8 cellular contexts compared by ENCODE assay signal in genomic region chr14:93206793-93207467, GRCh38. TPM values are rescaled to one million over a fixed set of nuclear protein-coding genes. Genes with fewer than 3 reads are reported as not detected.
DNase-seq lines count a peak whose midpoint lies in the region; ATAC-seq and TF ChIP-seq lines count a peak whose summit lies in the region.

Gene GON7, minus strand, starts transcription at chr14:93207065. Its CDS starts 28 bp downstream, at chr14:93207037.
Gene UBR7, plus strand, starts transcription at chr14:93207256. Its CDS starts 36 bp downstream, at chr14:93207292.

- H3K79me2 ChIP-seq in SK-N-SH (ENCODE audit: insufficient read depth) = peaks cover 74% of the 10 kb centered on the region

- H3F3A ChIP-seq in SK-N-SH (replicated peaks; ENCODE audit: insufficient read depth) = peaks cover 30% of the 10 kb centered on the region

- peak within 1 kb of the TSS; percentile 84 for H3K4me2 ChIP-seq in SK-N-SH

- H3K9me3 ChIP-seq in SK-N-SH = no peaks in the 10 kb centered on the region
- no peaks in the 10 kb centered on the region for H3K9me3 ChIP-seq in suprapubic skin

- H3K9me2 ChIP-seq in SK-N-SH = no peaks in the 10 kb centered on the region

- H3K4me3 ChIP-seq in SK-N-SH (ENCODE audit: low read depth in 2 of 2, low read length in 1 of 2) = peak within 1 kb of the TSS; percentile 75 to 97
- H3K4me3 ChIP-seq in suprapubic skin = peak within 1 kb of the TSS; percentile 98

- H3K4me1 ChIP-seq in SK-N-SH (ENCODE audit: control insufficient read depth in 1 of 2, insufficient read depth in 2 of 2, low read depth in 1 of 2, low read length in 1 of 2) = peaks cover 6% of the 10 kb centered on the region in 2 experiments; a peak in 3 of 4 replicates
- H3K4me1 ChIP-seq in suprapubic skin = peaks cover 33% of the 10 kb centered on the region

- H2AFZ ChIP-seq in SK-N-SH (ENCODE audit: low read depth) = peak within 1 kb of the TSS; percentile 94

- CTCF ChIA-PET in GM10248 (lab: Yijun Ruan, JAX) (interaction anchor here (0.7 to 5.7 kb wide), 33 partner anchors 9 to 819 kb away, joined by 3 to 38 read pairs (median 4); partner anchors contain the start of genes ITPK1, LYSET and MOAP1), SK-N-SH (lab: Yijun Ruan, JAX) (interaction anchor here (0.7 to 4.1 kb wide), 31 partner anchors 10 to 733 kb away, joined by 3 to 25 read pairs (median 4); partner anchors contain the start of genes ITPK1, LYSET and MOAP1)

- H3K36me3 ChIP-seq in SK-N-SH (replicated peaks in 1 of 2; ENCODE audit: control insufficient read depth in 1 of 2, insufficient read depth in 2 of 2, low read length in 1 of 2) (peaks cover 10 to 23% of the 10 kb centered on the region in 2 experiments), suprapubic skin (peaks cover 7% of the 10 kb centered on the region)

- TF ChIP-seq POLR2A in suprapubic skin (IDR thresholded peaks at IDR 0.05) = peak in 1 of 2 donors; percentile 28

- peak; percentile 94 for DNase-seq in GM10248 (ENCODE audit: extremely low spot score)
- DNase-seq in NCI-H1048 (lab: John Stamatoyannopoulos, UW) = peak; percentile 94
- peak; percentile 96 for DNase-seq in SK-N-SH
- peak; percentile 87 for DNase-seq in activated naive CD4-positive, alpha-beta T cell treated with anti-CD3 and anti-CD28 coated beads, Interleukin-2, amount 50 U/mL, for 16 hours
- peak; percentile 93 for DNase-seq in germinal center (ENCODE audit: low spot score)
- peak; percentile 51 to 97 (median 94) for DNase-seq in nucleus accumbens (lab: John Stamatoyannopoulos, UW)
- DNase-seq in suprapubic skin (ENCODE audit: low spot score in 2 of 2) = peak; percentile 96 to 97

- peak within 1 kb of the TSS; percentile 77 for H3K9ac ChIP-seq in SK-N-SH

- TF ChIP-seq RAD21 in SK-N-SH (IDR thresholded peaks at IDR 0.05; ENCODE audit: low read length) = no peak

- peak; percentile 90 for ATAC-seq in HG02571 (IDR thresholded peaks at IDR 0.05; ENCODE audit: unreplicated experiment)

- POLR2A ChIA-PET in GM10248 (lab: Yijun Ruan, JAX) (interaction anchor here (0.6 to 1.5 kb wide), 4 partner anchors 22 to 103 kb away, joined by 3 to 9 read pairs (median 5); partner anchors contain the start of genes LYSET and MOAP1), SK-N-SH (lab: Yijun Ruan, JAX) (interaction anchor here (0.6 to 3.6 kb wide), 4 partner anchors 13 to 458 kb away, joined by 3 to 19 read pairs (median 3); partner anchors contain the start of genes LGMN, LYSET and MOAP1)

- TF ChIP-seq CTCF in GM10248 (IDR thresholded peaks at IDR 0.05; ENCODE audit: control extremely low read depth, extremely low read depth, low read depth, missing control alignments) (peak; percentile 48), SK-N-SH (IDR thresholded peaks at IDR 0.05) (no peak), suprapubic skin (IDR thresholded peaks at IDR 0.05) (peak in 1 of 2 donors; percentile 40)

- H3K27me3 ChIP-seq in SK-N-SH (ENCODE audit: insufficient read depth) (no peaks in the 10 kb centered on the region), suprapubic skin (no peaks in the 10 kb centered on the region)

- H3K27ac ChIP-seq in SK-N-SH (ENCODE audit: low read depth in 2 of 2, low read length in 1 of 2) (peak within 1 kb of the TSS; percentile 82 to 83), suprapubic skin (peak within 1 kb of the TSS; percentile 85)

- WGBS in SK-N-SH (ENCODE audit: low lambda C conversion rate) = 1% methylated on average over 33 of the region's 65 CpGs
- under 1% methylated on average over 38 of the region's 65 CpGs for WGBS in suprapubic skin

- TF ChIP-seq EP300 in SK-N-SH (IDR thresholded peaks at IDR 0.05; ENCODE audit: borderline replicate concordance in 1 of 2, low read depth in 1 of 2, low read length in 1 of 2) (no peak), suprapubic skin (IDR thresholded peaks at IDR 0.05) (no peak)

- H4K20me1 ChIP-seq in SK-N-SH (ENCODE audit: insufficient read depth) = no peaks in the 10 kb centered on the region

TF ChIP-seq in SK-N-SH, 30 proteins besides CTCF, POLR2A, EP300 and RAD21:
- TF ChIP-seq NFIC (IDR thresholded peaks at IDR 0.05; ENCODE audit: borderline replicate concordance) (no peak), SIN3A (IDR thresholded peaks at IDR 0.05; ENCODE audit: borderline replicate concordance, low read depth, low read length) (peak; percentile 91), FOXM1 (IDR thresholded peaks at IDR 0.05; ENCODE audit: low read depth) (no peak), MAX (IDR thresholded peaks at IDR 0.05; ENCODE audit: low read depth) (peak; percentile 90), GABPA (IDR thresholded peaks at IDR 0.05; ENCODE audit: low read depth) (peak; percentile 95), MXI1 (IDR thresholded peaks at IDR 0.05; ENCODE audit: low read depth, low read length) (peak; percentile 89), FOXJ3 (CRISPR knock-in tag; IDR thresholded peaks at IDR 0.05) (no peak), TAF1 (IDR thresholded peaks at IDR 0.05; ENCODE audit: borderline replicate concordance, low read depth, low read length) (peak; percentile 73), TCF12 (IDR thresholded peaks at IDR 0.05) (0 out of 2 replicates have a peak, but pooled peaks have one; percentile 8), CHD2 (IDR thresholded peaks at IDR 0.05; ENCODE audit: low read length, partially characterized antibody) (peak; percentile 87), POLR2AphosphoS5 (IDR thresholded peaks at IDR 0.05; ENCODE audit: low read depth, low read length) (peak; percentile 88), NRF1 (IDR thresholded peaks at IDR 0.05; ENCODE audit: low read depth, low read length) (peak; percentile 65), ELF1 (IDR thresholded peaks at IDR 0.05) (peak; percentile 78), RCOR1 (IDR thresholded peaks at IDR 0.05; ENCODE audit: low read length) (0 out of 2 replicates have a peak, but pooled peaks have one; percentile 11), PBX3 (IDR thresholded peaks at IDR 0.05) (peak; percentile 75), REST (IDR thresholded peaks at IDR 0.05; ENCODE audit: low read depth, low read length) (no peak), RXRA (IDR thresholded peaks at IDR 0.05; ENCODE audit: borderline replicate concordance, low read depth) (no peak)
TF ChIP-seq in SK-N-SH: peak in this region for 12.

RNA-seq across cellular contexts. Expression of gene GON7, which starts in this region (rescaled TPM):
- 14.8 and 16.5 TPM in 2 replicates for polyA plus RNA-seq in SK-N-SH (2012; rRNA removed)
- polyA plus RNA-seq in SK-N-SH (2012; cell fraction: cytosol; rRNA removed) = 25.5 and 26.5 TPM in 2 replicates
- 3.4 and 4.5 TPM in 2 replicates for polyA plus RNA-seq in SK-N-SH (2012; cell fraction: nucleus; rRNA removed)
- total RNA-seq in suprapubic skin = 10 to 100 TPM in 1 of 4 donors, 1 to 10 TPM in 3; 5.6 to 11.3 (median 7.4) TPM

RNA-seq across cellular contexts. Expression of gene UBR7, which starts in this region (rescaled TPM):
- 28.2 and 29.7 TPM in 2 replicates for polyA plus RNA-seq in SK-N-SH (2012; rRNA removed)
- 31.7 and 34.3 TPM in 2 replicates for polyA plus RNA-seq in SK-N-SH (2012; cell fraction: cytosol; rRNA removed)
- polyA plus RNA-seq in SK-N-SH (2012; cell fraction: nucleus; rRNA removed) = 13.7 and 18.4 TPM in 2 replicates
- 10 to 100 TPM; 20.6 to 38.2 (median 34.1) TPM for total RNA-seq in suprapubic skin

Comparison
In these comparisons a context has a peak if more than half of its experiments do, and no peak if none do; other contexts are left out.
1. Peak in every context shown above with its lines: DNase-seq, ATAC-seq, H3K4me3 ChIP-seq and H3K27ac ChIP-seq.